1 cellular context compared by ENCODE assay signal in genomic region chr2:219278655-219279150, GRCh38.
TF ChIP-seq lines count a peak whose summit lies in the region.

No MANE protein-coding gene starts in this region.

TF ChIP-seq in HEK293, 187 proteins besides CTCF, POLR2A, EP300 and RAD21 (continued from another document):
- TF ChIP-seq, protein P1, sequence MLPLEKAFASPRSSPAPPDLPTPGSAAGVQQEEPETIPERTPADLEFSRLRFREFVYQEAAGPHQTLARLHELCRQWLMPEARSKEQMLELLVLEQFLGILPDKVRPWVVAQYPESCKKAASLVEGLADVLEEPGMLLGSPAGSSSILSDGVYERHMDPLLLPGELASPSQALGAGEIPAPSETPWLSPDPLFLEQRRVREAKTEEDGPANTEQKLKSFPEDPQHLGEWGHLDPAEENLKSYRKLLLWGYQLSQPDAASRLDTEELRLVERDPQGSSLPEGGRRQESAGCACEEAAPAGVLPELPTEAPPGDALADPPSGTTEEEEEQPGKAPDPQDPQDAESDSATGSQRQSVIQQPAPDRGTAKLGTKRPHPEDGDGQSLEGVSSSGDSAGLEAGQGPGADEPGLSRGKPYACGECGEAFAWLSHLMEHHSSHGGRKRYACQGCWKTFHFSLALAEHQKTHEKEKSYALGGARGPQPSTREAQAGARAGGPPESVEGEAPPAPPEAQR (tag by site-specific recombination; IDR thresholded peaks at IDR 0.05), result no peak
- TF ChIP-seq YY2 (tag by site-specific recombination; IDR thresholded peaks at IDR 0.05), result no peak
- TF ChIP-seq ZNF214 (tag by site-specific recombination; IDR thresholded peaks at IDR 0.05; ENCODE audit: borderline replicate concordance), result no peak
- no peak for TF ChIP-seq ZNF837 (tag by site-specific recombination; IDR thresholded peaks at IDR 0.05)
- TF ChIP-seq ZXDB (tag by site-specific recombination; IDR thresholded peaks at IDR 0.05), result no peak
- no peak for TF ChIP-seq ZNF561 (tag by site-specific recombination; IDR thresholded peaks at IDR 0.05; ENCODE audit: borderline replicate concordance)
